31 cellular contexts compared by ENCODE assay signal in genomic region chr17:33905338-33905800, GRCh38.
"Had no signal": no experiment of that assay in that cellular context is flagged by ENCODE, and none has a peak within 500 bp of the region (broad histone marks: within the 10 kb centered on the region; RNA-seq: fewer than 3 reads in every experiment).

No MANE protein-coding gene starts in this region.

- ATAC-seq: activated CD8-positive, alpha-beta memory T cell treated with anti-CD3 and anti-CD28 coated beads, Interleukin-2, amount 10 ng/mL, durations not matched to agents 7 days and 5 days; PC-3 had no signal

- DNase-seq: activated CD4-positive, alpha-beta memory T cell treated with anti-CD3 and anti-CD28 coated beads, Interleukin-2, amount 10 ng/mL, durations not matched to agents 7 days and 5 days; activated CD4-positive, alpha-beta T cell treated with anti-CD3 and anti-CD28 coated beads for 1 hour; activated CD4-positive, alpha-beta T cell treated with anti-CD3 and anti-CD28 coated beads for 48 hours; activated CD4-positive, CD25-positive, alpha-beta regulatory T cell; activated CD8-positive, alpha-beta memory T cell treated with anti-CD3 and anti-CD28 coated beads for 24 hours; activated CD8-positive, alpha-beta memory T cell treated with anti-CD3 and anti-CD28 coated beads, Interleukin-2, amount 10 ng/mL, durations not matched to agents 7 days and 5 days; activated CD8-positive, alpha-beta memory T cell treated with anti-CD3 and anti-CD28 coated beads, Interleukin-2, amount 50 U/mL, for 48 hours; activated effector memory CD4-positive, alpha-beta T cell treated with Interleukin-2 at 50 U/mL for 16 hours; activated naive CD4-positive, alpha-beta T cell treated with anti-CD3 and anti-CD28 coated beads, Interleukin-2, amount 10 ng/mL, durations not matched to agents 7 days and 5 days; activated naive CD8-positive, alpha-beta T cell treated with anti-CD3 and anti-CD28 coated beads for 36 hours; activated T-cell treated with anti-CD3 and anti-CD28 coated beads, Interleukin-2, amount 50 U/mL, for 48 hours; amniotic stem cell; aorta; brain microvascular endothelial cell; central memory CD4-positive, alpha-beta T cell; NCI-H1092 treated with DMSO at 0.1 percent for 48 hours; NCI-H1417; NCI-H146; NCI-H187; NCI-H2029 treated with DMSO at 0.1 percent for 48 hours; NCI-H2107; NCI-H2171; NCI-H2227 treated with DMSO at 0.1 percent for 48 hours; NCI-H446; NCI-H510A treated with DMSO at 0.1 percent for 48 hours; PC-3; Peyer's patch; RPMI8226; SHP77 treated with DMSO at 0.1 percent for 48 hours; SK-N-SH; WERI-Rb-1 had no signal
